25 cellular contexts compared by ENCODE assay signal in the genomic region with DNA sequence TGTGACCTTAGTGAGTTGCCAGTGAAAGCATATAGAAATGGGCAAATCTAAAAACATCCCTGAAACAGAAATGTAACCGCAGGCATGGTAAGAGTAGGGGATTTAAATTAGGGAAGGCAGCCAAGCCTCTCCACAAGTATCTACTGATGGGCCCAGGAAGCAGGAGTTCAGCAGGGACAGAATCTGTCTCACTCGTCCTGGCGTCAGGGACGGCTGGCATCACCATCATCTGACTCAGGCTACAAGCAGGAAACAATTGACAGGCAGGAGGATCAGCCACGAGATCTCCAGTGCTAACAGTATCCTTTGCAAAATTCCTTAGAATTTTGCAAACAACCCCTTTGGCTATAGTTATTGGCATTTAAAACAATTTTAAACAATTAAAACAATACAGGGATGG.
"Had no signal": no experiment of that assay in that cellular context is flagged by ENCODE, and none has a peak within 500 bp of the region (broad histone marks: within the 10 kb centered on the region; RNA-seq: fewer than 3 reads in every experiment).

No MANE protein-coding gene starts in this region.

- H3K4me3 ChIP-seq: cardiac muscle cell, Peyer's patch had no signal

- H3K27ac Mint-ChIP-seq: activated CD4-positive, alpha-beta memory T cell treated with anti-CD3 and anti-CD28 coated beads for 36 hours; activated CD4-positive, alpha-beta T cell treated with anti-CD3 and anti-CD28 coated beads, Interleukin-2, amount 10 ng/mL, durations not matched to agents 7 days and 5 days; activated naive CD8-positive, alpha-beta T cell treated with anti-CD3 and anti-CD28 coated beads for 36 hours; activated T-helper 17 cell treated with anti-CD3 and anti-CD28 coated beads, Interleukin-2, amount 50 U/mL, for 72 hours had no signal

- H3K4me3 Mint-ChIP-seq: activated CD4-positive, alpha-beta memory T cell treated with anti-CD3 and anti-CD28 coated beads for 36 hours; activated CD4-positive, alpha-beta T cell treated with anti-CD3 and anti-CD28 coated beads, Interleukin-2, amount 10 ng/mL, durations not matched to agents 7 days and 5 days; activated naive CD4-positive, alpha-beta T cell treated with anti-CD3 and anti-CD28 coated beads, Interleukin-2, amount 10 ng/mL, durations not matched to agents 7 days and 5 days; activated naive CD8-positive, alpha-beta T cell treated with anti-CD3 and anti-CD28 coated beads for 36 hours; activated T-helper 17 cell treated with anti-CD3 and anti-CD28 coated beads, Interleukin-2, amount 50 U/mL, for 72 hours had no signal

- ATAC-seq: activated T-helper 17 cell treated with anti-CD3 and anti-CD28 coated beads, Interleukin-2, amount 50 U/mL, for 72 hours had no signal

- H3K27ac ChIP-seq: brain microvascular endothelial cell, cardiac muscle cell, Peyer's patch, RWPE1, VCaP had no signal

- H3K36me3 ChIP-seq: brain microvascular endothelial cell had no signal

- H3K27me3 ChIP-seq: brain microvascular endothelial cell, cardiac muscle cell, Peyer's patch had no signal

- H3K27me3 Mint-ChIP-seq: activated CD4-positive, alpha-beta memory T cell treated with anti-CD3 and anti-CD28 coated beads for 36 hours; activated CD4-positive, alpha-beta T cell treated with anti-CD3 and anti-CD28 coated beads, Interleukin-2, amount 10 ng/mL, durations not matched to agents 7 days and 5 days; activated naive CD4-positive, alpha-beta T cell treated with anti-CD3 and anti-CD28 coated beads, Interleukin-2, amount 10 ng/mL, durations not matched to agents 7 days and 5 days; activated naive CD8-positive, alpha-beta T cell treated with anti-CD3 and anti-CD28 coated beads for 36 hours; activated T-helper 17 cell treated with anti-CD3 and anti-CD28 coated beads, Interleukin-2, amount 50 U/mL, for 72 hours had no signal

- DNase-seq: activated CD4-positive, alpha-beta memory T cell treated with anti-CD3 and anti-CD28 coated beads for 36 hours; activated CD4-positive, alpha-beta T cell treated with anti-CD3 and anti-CD28 coated beads, Interleukin-2, amount 10 ng/mL, durations not matched to agents 7 days and 5 days; activated CD4-positive, CD25-positive, alpha-beta regulatory T cell; activated CD8-positive, alpha-beta memory T cell treated with anti-CD3 and anti-CD28 coated beads for 24 hours; activated gamma-delta T cell; activated naive CD4-positive, alpha-beta T cell treated with anti-CD3 and anti-CD28 coated beads, Interleukin-2, amount 10 ng/mL, durations not matched to agents 7 days and 5 days; activated naive CD8-positive, alpha-beta T cell treated with anti-CD3 and anti-CD28 coated beads for 36 hours; activated T-cell treated with anti-CD3 and anti-CD28 coated beads for 4 hours; activated T-cell treated with anti-CD3 and anti-CD28 coated beads, Interleukin-2, amount 50 U/mL, for 48 hours; brain microvascular endothelial cell; Kasumi-1; NCI-H1092; NCI-H1417; NCI-H2029; NCI-H2107; NCI-H345; NCI-H510A; NCI-H526 treated with DMSO at 0.1 percent for 48 hours; Peyer's patch; SHP77 treated with DMSO at 0.1 percent for 48 hours; T-helper 1 cell had no signal

- H3K4me1 Mint-ChIP-seq: activated CD4-positive, alpha-beta T cell treated with anti-CD3 and anti-CD28 coated beads, Interleukin-2, amount 10 ng/mL, durations not matched to agents 7 days and 5 days; activated naive CD4-positive, alpha-beta T cell treated with anti-CD3 and anti-CD28 coated beads, Interleukin-2, amount 10 ng/mL, durations not matched to agents 7 days and 5 days; activated naive CD8-positive, alpha-beta T cell treated with anti-CD3 and anti-CD28 coated beads for 36 hours; activated T-helper 17 cell treated with anti-CD3 and anti-CD28 coated beads, Interleukin-2, amount 50 U/mL, for 72 hours had no signal

- H3K4me1 ChIP-seq: Peyer's patch had no signal
